5 cellular contexts compared by ENCODE assay signal in the genomic region with DNA sequence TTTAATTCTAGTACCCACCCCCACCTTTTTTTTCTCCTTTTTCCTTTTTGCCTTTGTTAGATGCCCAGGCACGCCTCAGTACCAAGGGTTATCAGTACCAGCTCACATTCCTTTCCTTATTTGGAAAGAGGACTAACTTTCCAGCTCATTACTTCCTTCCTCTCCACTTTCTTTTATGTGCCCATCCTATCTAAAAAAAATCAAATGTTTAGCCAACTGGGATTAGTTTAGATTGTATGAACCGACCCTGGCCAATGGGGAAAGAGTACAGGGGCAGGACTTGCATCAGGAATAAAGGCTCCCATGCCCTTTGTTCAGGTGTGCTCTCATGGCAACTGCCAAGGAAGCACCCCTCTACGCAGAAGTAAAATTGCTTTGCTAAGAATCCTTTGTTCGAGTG. TPM values are rescaled to one million over a fixed set of nuclear protein-coding genes. Genes with fewer than 3 reads are reported as not detected.
"Had no signal": no experiment of that assay in that cellular context is flagged by ENCODE, and none has a peak within 500 bp of the region (broad histone marks: within the 10 kb centered on the region; RNA-seq: fewer than 3 reads in every experiment).

No MANE protein-coding gene starts in this region.

RNA-seq across cellular contexts. Expression of a gene that starts 44.1 kb away (rescaled TPM):
- total RNA-seq: activated CD4-positive, alpha-beta memory T cell treated with anti-CD3 and anti-CD28 coated beads, Interleukin-2, amount 10 ng/mL, durations not matched to agents 7 days and 5 days; activated CD8-positive, alpha-beta memory T cell treated with anti-CD3 and anti-CD28 coated beads, Interleukin-2, amount 10 ng/mL, durations not matched to agents 7 days and 5 days; cardiac muscle cell; chondrocyte; occipital lobe had no signal
- polyA plus RNA-seq: cardiac muscle cell had no signal
